Comparison of ENCODE assay signal across 1 cellular context in the genomic region with DNA sequence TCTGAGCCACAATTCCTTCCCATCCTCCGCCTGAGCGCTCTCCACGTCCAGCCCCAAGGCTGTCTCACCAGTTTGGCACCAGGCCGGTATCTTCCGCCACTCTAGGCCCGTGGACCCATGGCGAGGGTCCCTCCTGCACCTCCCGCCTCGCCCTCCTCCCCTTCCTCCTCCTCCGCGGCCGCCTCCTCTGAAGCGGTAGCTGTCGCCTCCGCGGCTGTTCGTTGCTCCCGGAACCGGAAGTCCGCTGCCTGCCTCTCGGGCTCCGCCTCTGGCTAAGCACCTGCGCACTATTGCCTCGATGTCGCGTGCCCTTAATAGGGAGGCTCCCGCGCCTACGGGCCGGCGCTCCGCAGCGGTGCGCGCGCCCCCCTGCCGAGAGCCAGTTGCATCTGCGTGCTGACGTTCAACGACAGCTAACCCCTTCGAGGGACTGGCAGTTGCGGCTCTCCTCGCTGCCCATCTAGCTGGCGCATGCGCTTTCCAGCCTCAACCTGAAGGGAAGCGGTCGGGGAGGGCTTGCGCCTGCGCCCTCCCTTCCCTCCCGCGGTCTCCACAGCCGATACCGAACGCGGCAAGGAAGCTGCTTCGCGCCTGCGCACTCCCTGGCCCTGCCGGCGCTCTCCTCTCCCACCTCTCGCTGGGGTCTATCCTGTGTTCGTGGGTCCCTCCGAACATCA.
TF ChIP-seq lines count a peak whose summit lies in the region.

A gene with protein sequence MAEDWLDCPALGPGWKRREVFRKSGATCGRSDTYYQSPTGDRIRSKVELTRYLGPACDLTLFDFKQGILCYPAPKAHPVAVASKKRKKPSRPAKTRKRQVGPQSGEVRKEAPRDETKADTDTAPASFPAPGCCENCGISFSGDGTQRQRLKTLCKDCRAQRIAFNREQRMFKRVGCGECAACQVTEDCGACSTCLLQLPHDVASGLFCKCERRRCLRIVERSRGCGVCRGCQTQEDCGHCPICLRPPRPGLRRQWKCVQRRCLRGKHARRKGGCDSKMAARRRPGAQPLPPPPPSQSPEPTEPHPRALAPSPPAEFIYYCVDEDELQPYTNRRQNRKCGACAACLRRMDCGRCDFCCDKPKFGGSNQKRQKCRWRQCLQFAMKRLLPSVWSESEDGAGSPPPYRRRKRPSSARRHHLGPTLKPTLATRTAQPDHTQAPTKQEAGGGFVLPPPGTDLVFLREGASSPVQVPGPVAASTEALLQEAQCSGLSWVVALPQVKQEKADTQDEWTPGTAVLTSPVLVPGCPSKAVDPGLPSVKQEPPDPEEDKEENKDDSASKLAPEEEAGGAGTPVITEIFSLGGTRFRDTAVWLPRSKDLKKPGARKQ (minus strand): TSS at position 229 of the 677 bp plus-strand sequence. CDS start 1,531 bp downstream, outside the sequence.

TF ChIP-seq in GM12878, 131 proteins besides CTCF, POLR2A, EP300 and RAD21 (continued from another document and continues in another):
- TF ChIP-seq ZBED1 (IDR thresholded peaks at IDR 0.05; ENCODE audit: borderline replicate concordance) (peak; percentile 54; the same call in 1 of the 2 replicates), SMC3 (IDR thresholded peaks at IDR 0.05; ENCODE audit: borderline replicate concordance, low read length) (no peak), MEF2B (IDR thresholded peaks at IDR 0.05; ENCODE audit: partially characterized antibody, poor library complexity, severe bottlenecking) (peak; percentile 38), RBBP5 (conservative IDR thresholded peaks at IDR 0.05) (no peak), MYC (IDR thresholded peaks at IDR 0.05; ENCODE audit: insufficient read depth, insufficient read length, insufficient replicate concordance, low read length, severe bottlenecking) (peak; percentile 70), MEF2A (IDR thresholded peaks at IDR 0.05; ENCODE audit: insufficient read depth, low read depth, low read length) (0 out of 2 replicates have a peak, but pooled peaks have one; percentile 44), BACH1 (IDR thresholded peaks at IDR 0.05; ENCODE audit: borderline replicate concordance) (peak; percentile 37), MYB (IDR thresholded peaks at IDR 0.05; ENCODE audit: borderline replicate concordance, low read depth, low read length) (peak; percentile 47; the same call in 1 of the 2 replicates), NBN (IDR thresholded peaks at IDR 0.05) (peak; percentile 87), CHD1 (IDR thresholded peaks at IDR 0.05; ENCODE audit: low read depth, low read length) (no peak), ATF7 (IDR thresholded peaks at IDR 0.05; ENCODE audit: low read depth) (no peak), LARP7 (IDR thresholded peaks at IDR 0.05) (peak; percentile 92), SMAD1 (IDR thresholded peaks at IDR 0.05; ENCODE audit: low read depth, partially characterized antibody) (no peak), POLR2AphosphoS2 (IDR thresholded peaks at IDR 0.05; ENCODE audit: low read depth, low read length) (peak; percentile 40), ZNF384 (IDR thresholded peaks at IDR 0.05; ENCODE audit: borderline replicate concordance, low read depth, low read length) (no peak), IRF4 (IDR thresholded peaks at IDR 0.05; ENCODE audit: low read depth, low read length) (no peak), EED (IDR thresholded peaks at IDR 0.05; ENCODE audit: low read depth) (no peak), CBX5 (IDR thresholded peaks at IDR 0.05; ENCODE audit: low read depth) (no peak), NR2C1 (IDR thresholded peaks at IDR 0.05) (peak; percentile 96), BCL11A (IDR thresholded peaks at IDR 0.05; ENCODE audit: low read depth, low read length) (0 out of 2 replicates have a peak, but pooled peaks have one; percentile 26), SPI1 (IDR thresholded peaks at IDR 0.05; ENCODE audit: borderline replicate concordance, insufficient read depth, low read depth, low read length) (0 out of 2 replicates have a peak, but pooled peaks have one; percentile 27), RB1 (IDR thresholded peaks at IDR 0.05; ENCODE audit: borderline replicate concordance) (no peak; the same call in 1 of the 2 replicates), RFX5 (IDR thresholded peaks at IDR 0.05; ENCODE audit: low read depth, low read length) (no peak), SUZ12 (IDR thresholded peaks at IDR 0.05; ENCODE audit: unreplicated experiment) (no peak), BMI1 (IDR thresholded peaks at IDR 0.05; ENCODE audit: borderline replicate concordance) (no peak), TCF12 (IDR thresholded peaks at IDR 0.05; ENCODE audit: low read depth, low read length) (peak; percentile 61; the same call in 1 of the 2 replicates), WRNIP1 (IDR thresholded peaks at IDR 0.05; ENCODE audit: borderline replicate concordance, low read depth, low read length) (no peak), PML (IDR thresholded peaks at IDR 0.05; ENCODE audit: low read length) (no peak), TCF3 (IDR thresholded peaks at IDR 0.05; ENCODE audit: borderline replicate concordance, insufficient read depth, low read depth, low read length) (0 out of 2 replicates have a peak, but pooled peaks have one; percentile 10), CREM (IDR thresholded peaks at IDR 0.05; ENCODE audit: low read depth) (peak; percentile 88), NR2C2 (IDR thresholded peaks at IDR 0.05; ENCODE audit: borderline replicate concordance, control insufficient read depth, insufficient read length, low read depth) (no peak), CEBPB (IDR thresholded peaks at IDR 0.05; ENCODE audit: borderline replicate concordance in 1 of 2, low read depth in 2 of 2, low read length in 2 of 2) (no peak), CBFB (IDR thresholded peaks at IDR 0.05; ENCODE audit: low read depth) (no peak), STAT1 (conservative IDR thresholded peaks at IDR 0.05) (no peak; the same call in 1 of the 2 replicates), FOS (IDR thresholded peaks at IDR 0.05; ENCODE audit: borderline replicate concordance, extremely low read depth, insufficient read length) (no peak), MTA3 (IDR thresholded peaks at IDR 0.05; ENCODE audit: borderline replicate concordance, low read length) (no peak), SREBF1 (IDR thresholded peaks at IDR 0.05; ENCODE audit: low read length) (no peak), ESRRA (IDR thresholded peaks at IDR 0.05; ENCODE audit: low read length) (no peak), ZSCAN29 (IDR thresholded peaks at IDR 0.05) (no peak), RCOR1 (conservative IDR thresholded peaks at IDR 0.05; ENCODE audit: low read depth, low read length) (peak; percentile 66; the same call in 1 of the 2 replicates), KDM1A (IDR thresholded peaks at IDR 0.05; ENCODE audit: borderline replicate concordance) (no peak), TARDBP (IDR thresholded peaks at IDR 0.05; ENCODE audit: borderline replicate concordance) (no peak; the same call in 1 of the 2 replicates), CHD2 (IDR thresholded peaks at IDR 0.05; ENCODE audit: borderline replicate concordance, low read depth, low read length) (0 out of 2 replicates have a peak, but pooled peaks have one; percentile 45)
- TF ChIP-seq, protein P1, sequence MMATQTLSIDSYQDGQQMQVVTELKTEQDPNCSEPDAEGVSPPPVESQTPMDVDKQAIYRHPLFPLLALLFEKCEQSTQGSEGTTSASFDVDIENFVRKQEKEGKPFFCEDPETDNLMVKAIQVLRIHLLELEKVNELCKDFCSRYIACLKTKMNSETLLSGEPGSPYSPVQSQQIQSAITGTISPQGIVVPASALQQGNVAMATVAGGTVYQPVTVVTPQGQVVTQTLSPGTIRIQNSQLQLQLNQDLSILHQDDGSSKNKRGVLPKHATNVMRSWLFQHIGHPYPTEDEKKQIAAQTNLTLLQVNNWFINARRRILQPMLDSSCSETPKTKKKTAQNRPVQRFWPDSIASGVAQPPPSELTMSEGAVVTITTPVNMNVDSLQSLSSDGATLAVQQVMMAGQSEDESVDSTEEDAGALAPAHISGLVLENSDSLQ (IDR thresholded peaks at IDR 0.05) = peak; percentile 95
- TF ChIP-seq, protein P2, sequence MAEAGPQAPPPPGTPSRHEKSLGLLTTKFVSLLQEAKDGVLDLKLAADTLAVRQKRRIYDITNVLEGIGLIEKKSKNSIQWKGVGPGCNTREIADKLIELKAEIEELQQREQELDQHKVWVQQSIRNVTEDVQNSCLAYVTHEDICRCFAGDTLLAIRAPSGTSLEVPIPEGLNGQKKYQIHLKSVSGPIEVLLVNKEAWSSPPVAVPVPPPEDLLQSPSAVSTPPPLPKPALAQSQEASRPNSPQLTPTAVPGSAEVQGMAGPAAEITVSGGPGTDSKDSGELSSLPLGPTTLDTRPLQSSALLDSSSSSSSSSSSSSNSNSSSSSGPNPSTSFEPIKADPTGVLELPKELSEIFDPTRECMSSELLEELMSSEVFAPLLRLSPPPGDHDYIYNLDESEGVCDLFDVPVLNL (IDR thresholded peaks at IDR 0.05; ENCODE audit: low read depth, low read length) = no peak; the same call in 1 of the 2 replicates
- TF ChIP-seq, protein P3, sequence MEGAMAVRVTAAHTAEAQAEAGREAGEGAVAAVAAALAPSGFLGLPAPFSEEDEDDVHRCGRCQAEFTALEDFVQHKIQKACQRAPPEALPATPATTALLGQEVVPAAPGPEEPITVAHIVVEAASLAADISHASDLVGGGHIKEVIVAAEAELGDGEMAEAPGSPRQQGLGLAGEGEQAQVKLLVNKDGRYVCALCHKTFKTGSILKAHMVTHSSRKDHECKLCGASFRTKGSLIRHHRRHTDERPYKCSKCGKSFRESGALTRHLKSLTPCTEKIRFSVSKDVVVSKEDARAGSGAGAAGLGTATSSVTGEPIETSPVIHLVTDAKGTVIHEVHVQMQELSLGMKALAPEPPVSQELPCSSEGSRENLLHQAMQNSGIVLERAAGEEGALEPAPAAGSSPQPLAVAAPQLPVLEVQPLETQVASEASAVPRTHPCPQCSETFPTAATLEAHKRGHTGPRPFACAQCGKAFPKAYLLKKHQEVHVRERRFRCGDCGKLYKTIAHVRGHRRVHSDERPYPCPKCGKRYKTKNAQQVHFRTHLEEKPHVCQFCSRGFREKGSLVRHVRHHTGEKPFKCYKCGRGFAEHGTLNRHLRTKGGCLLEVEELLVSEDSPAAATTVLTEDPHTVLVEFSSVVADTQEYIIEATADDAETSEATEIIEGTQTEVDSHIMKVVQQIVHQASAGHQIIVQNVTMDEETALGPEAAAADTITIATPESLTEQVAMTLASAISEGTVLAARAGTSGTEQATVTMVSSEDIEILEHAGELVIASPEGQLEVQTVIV (IDR thresholded peaks at IDR 0.05; ENCODE audit: borderline replicate concordance, partially characterized antibody) = peak; percentile 85
- TF ChIP-seq, protein P4, sequence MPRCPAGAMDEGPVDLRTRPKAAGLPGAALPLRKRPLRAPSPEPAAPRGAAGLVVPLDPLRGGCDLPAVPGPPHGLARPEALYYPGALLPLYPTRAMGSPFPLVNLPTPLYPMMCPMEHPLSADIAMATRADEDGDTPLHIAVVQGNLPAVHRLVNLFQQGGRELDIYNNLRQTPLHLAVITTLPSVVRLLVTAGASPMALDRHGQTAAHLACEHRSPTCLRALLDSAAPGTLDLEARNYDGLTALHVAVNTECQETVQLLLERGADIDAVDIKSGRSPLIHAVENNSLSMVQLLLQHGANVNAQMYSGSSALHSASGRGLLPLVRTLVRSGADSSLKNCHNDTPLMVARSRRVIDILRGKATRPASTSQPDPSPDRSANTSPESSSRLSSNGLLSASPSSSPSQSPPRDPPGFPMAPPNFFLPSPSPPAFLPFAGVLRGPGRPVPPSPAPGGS (IDR thresholded peaks at IDR 0.05; ENCODE audit: borderline replicate concordance, insufficient read depth, low read depth, low read length, poor library complexity, severe bottlenecking) = peak; percentile 56
- TF ChIP-seq, protein P5, sequence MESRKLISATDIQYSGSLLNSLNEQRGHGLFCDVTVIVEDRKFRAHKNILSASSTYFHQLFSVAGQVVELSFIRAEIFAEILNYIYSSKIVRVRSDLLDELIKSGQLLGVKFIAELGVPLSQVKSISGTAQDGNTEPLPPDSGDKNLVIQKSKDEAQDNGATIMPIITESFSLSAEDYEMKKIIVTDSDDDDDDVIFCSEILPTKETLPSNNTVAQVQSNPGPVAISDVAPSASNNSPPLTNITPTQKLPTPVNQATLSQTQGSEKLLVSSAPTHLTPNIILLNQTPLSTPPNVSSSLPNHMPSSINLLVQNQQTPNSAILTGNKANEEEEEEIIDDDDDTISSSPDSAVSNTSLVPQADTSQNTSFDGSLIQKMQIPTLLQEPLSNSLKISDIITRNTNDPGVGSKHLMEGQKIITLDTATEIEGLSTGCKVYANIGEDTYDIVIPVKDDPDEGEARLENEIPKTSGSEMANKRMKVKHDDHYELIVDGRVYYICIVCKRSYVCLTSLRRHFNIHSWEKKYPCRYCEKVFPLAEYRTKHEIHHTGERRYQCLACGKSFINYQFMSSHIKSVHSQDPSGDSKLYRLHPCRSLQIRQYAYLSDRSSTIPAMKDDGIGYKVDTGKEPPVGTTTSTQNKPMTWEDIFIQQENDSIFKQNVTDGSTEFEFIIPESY (IDR thresholded peaks at IDR 0.05) = no peak
- TF ChIP-seq, protein P6, sequence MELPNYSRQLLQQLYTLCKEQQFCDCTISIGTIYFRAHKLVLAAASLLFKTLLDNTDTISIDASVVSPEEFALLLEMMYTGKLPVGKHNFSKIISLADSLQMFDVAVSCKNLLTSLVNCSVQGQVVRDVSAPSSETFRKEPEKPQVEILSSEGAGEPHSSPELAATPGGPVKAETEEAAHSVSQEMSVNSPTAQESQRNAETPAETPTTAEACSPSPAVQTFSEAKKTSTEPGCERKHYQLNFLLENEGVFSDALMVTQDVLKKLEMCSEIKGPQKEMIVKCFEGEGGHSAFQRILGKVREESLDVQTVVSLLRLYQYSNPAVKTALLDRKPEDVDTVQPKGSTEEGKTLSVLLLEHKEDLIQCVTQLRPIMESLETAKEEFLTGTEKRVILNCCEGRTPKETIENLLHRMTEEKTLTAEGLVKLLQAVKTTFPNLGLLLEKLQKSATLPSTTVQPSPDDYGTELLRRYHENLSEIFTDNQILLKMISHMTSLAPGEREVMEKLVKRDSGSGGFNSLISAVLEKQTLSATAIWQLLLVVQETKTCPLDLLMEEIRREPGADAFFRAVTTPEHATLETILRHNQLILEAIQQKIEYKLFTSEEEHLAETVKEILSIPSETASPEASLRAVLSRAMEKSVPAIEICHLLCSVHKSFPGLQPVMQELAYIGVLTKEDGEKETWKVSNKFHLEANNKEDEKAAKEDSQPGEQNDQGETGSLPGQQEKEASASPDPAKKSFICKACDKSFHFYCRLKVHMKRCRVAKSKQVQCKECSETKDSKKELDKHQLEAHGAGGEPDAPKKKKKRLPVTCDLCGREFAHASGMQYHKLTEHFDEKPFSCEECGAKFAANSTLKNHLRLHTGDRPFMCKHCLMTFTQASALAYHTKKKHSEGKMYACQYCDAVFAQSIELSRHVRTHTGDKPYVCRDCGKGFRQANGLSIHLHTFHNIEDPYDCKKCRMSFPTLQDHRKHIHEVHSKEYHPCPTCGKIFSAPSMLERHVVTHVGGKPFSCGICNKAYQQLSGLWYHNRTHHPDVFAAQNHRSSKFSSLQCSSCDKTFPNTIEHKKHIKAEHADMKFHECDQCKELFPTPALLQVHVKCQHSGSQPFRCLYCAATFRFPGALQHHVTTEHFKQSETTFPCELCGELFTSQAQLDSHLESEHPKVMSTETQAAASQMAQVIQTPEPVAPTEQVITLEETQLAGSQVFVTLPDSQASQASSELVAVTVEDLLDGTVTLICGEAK (IDR thresholded peaks at IDR 0.05; ENCODE audit: borderline replicate concordance) = peak; percentile 93
